Comparison of ENCODE assay signal across 25 cellular contexts in genomic region chr10:3951993-3952392, GRCh38.
A peak's percentile ranks its signal among the peaks of the same experiment; 100 is the strongest.
DNase-seq lines count a peak whose midpoint lies in the region; ATAC-seq and TF ChIP-seq lines count a peak whose summit lies in the region.
"Had no signal": no experiment of that assay in that cellular context is flagged by ENCODE, and none has a peak within 500 bp of the region (broad histone marks: within the 10 kb centered on the region; RNA-seq: fewer than 3 reads in every experiment).

No MANE protein-coding gene starts in this region.

- no peak for TF ChIP-seq CTCF in ascending aorta (IDR thresholded peaks at IDR 0.05)
- TF ChIP-seq CTCF in right atrium auricular region (IDR thresholded peaks at IDR 0.05), result no peak
- no peak for TF ChIP-seq CTCF in suprapubic skin (IDR thresholded peaks at IDR 0.05)
- no peak for TF ChIP-seq CTCF in HFFc6 (IDR thresholded peaks at IDR 0.05)

- H3K4me1 ChIP-seq in ascending aorta (peaks cover 0 to 22% of the 10 kb centered on the region in 2 donors), right atrium auricular region (no peaks in the 10 kb centered on the region), suprapubic skin (peaks cover under 1% of the 10 kb centered on the region)
- H3K4me1 ChIP-seq: transverse colon had no signal

- no peak for DNase-seq in activated T-cell treated with anti-CD3 and anti-CD28 coated beads, Interleukin-2, amount 50 U/mL, for 72 hours
- no peak for DNase-seq in activated T-cell treated with anti-CD3 and anti-CD28 coated beads, Interleukin-2, amount 50 U/mL, for 1 hour
- DNase-seq in ascending aorta (ENCODE audit: low spot score in 2 of 2) (peak; percentile 49 to 91), right atrium auricular region (ENCODE audit: low spot score) (peak; percentile 51), suprapubic skin (ENCODE audit: low spot score in 2 of 2) (no peak), HFFc6 (no peak), HuH-7 (ENCODE audit: low spot score) (no peak), mucosa of gallbladder (ENCODE audit: low spot score) (no peak)
- DNase-seq: activated CD8-positive, alpha-beta memory T cell treated with anti-CD3 and anti-CD28 coated beads, Interleukin-2, amount 50 U/mL, for 4 hours; AML-193; CD4-positive, alpha-beta memory T cell; dermis blood vessel endothelial cell; NCI-H1092; NCI-H2029; NCI-H226; occipital lobe; stimulated activated CD4-positive, alpha-beta T cell treated with anti-CD3 and anti-CD28 coated beads, Interleukin-12 subunit alpha, Interleukin-12 subunit beta, amount 100 ng/mL, for 4 hours; stimulated activated CD4-positive, alpha-beta T cell treated with anti-CD3 and anti-CD28 coated beads, Interleukin-4, amount 100 ng/mL, for 24 hours; T1000; transverse colon had no signal

- no peaks in the 10 kb centered on the region for H3K27me3 Mint-ChIP-seq in activated T-cell treated with anti-CD3 and anti-CD28 coated beads, Interleukin-2, amount 50 U/mL, for 72 hours (ENCODE audit: low read depth)
- no peaks in the 10 kb centered on the region for H3K27me3 Mint-ChIP-seq in HFFc6 (ENCODE audit: insufficient read depth)
- H3K27me3 Mint-ChIP-seq: CD4-positive, alpha-beta memory T cell; stimulated activated naive CD8-positive, alpha-beta T cell treated with anti-CD3 and anti-CD28 coated beads, Interleukin-15, Interleukin-2, amounts not matched to agents 100 ng/mL and 50 ng/mL, for 24 hours had no signal

- H3K9me3 ChIP-seq in ascending aorta, result no peaks in the 10 kb centered on the region
- H3K9me3 ChIP-seq in right atrium auricular region, result no peaks in the 10 kb centered on the region
- no peaks in the 10 kb centered on the region for H3K9me3 ChIP-seq in suprapubic skin
- H3K9me3 ChIP-seq: transverse colon had no signal

- peak overlapping the region; percentile 48 for H3K27ac Mint-ChIP-seq in activated T-cell treated with anti-CD3 and anti-CD28 coated beads, Interleukin-2, amount 50 U/mL, for 72 hours
- H3K27ac Mint-ChIP-seq in HFFc6, result no peak overlapping the region
- H3K27ac Mint-ChIP-seq: stimulated activated naive CD8-positive, alpha-beta T cell treated with anti-CD3 and anti-CD28 coated beads, Interleukin-15, Interleukin-2, amounts not matched to agents 100 ng/mL and 50 ng/mL, for 24 hours; WTC11 had no signal

- WGBS in suprapubic skin, result 60% methylated on average over 12 of the region's 12 CpGs

- H3K27me3 ChIP-seq in ascending aorta, result no peaks in the 10 kb centered on the region
- H3K27me3 ChIP-seq in right atrium auricular region, result no peaks in the 10 kb centered on the region
- no peaks in the 10 kb centered on the region for H3K27me3 ChIP-seq in suprapubic skin
- H3K27me3 ChIP-seq: cardiac muscle cell, transverse colon had no signal

- TF ChIP-seq POLR2A in suprapubic skin (IDR thresholded peaks at IDR 0.05), result no peak

- peaks cover 2 to 3% of the 10 kb centered on the region in 2 donors for H3K36me3 Mint-ChIP-seq in activated T-cell treated with anti-CD3 and anti-CD28 coated beads, Interleukin-2, amount 50 U/mL, for 72 hours (ENCODE audit: insufficient read depth in 2 of 2)
- 0 out of 2 replicates have a peak, but pooled peaks cover 5% of the 10 kb centered on the region for H3K36me3 Mint-ChIP-seq in HFFc6 (ENCODE audit: low read depth)
- H3K36me3 Mint-ChIP-seq: CD4-positive, alpha-beta memory T cell; WTC11 had no signal

- peaks cover 0 to 3% of the 10 kb centered on the region in 2 donors for H3K9me3 Mint-ChIP-seq in activated T-cell treated with anti-CD3 and anti-CD28 coated beads, Interleukin-2, amount 50 U/mL, for 72 hours
- no peaks in the 10 kb centered on the region for H3K9me3 Mint-ChIP-seq in HFFc6
- H3K9me3 Mint-ChIP-seq: stimulated activated naive CD8-positive, alpha-beta T cell treated with anti-CD3 and anti-CD28 coated beads, Interleukin-15, Interleukin-2, amounts not matched to agents 100 ng/mL and 50 ng/mL, for 24 hours had no signal

- intact Hi-C loops in ascending aorta (cut with DNase I), result no loop called here

- H3K27ac ChIP-seq in ascending aorta (peak overlapping the region; percentile 65 to 78), right atrium auricular region (no peak overlapping the region), suprapubic skin (peak overlapping the region; percentile 38)
- H3K27ac ChIP-seq: cardiac muscle cell, transverse colon had no signal

- TF ChIP-seq EP300 in suprapubic skin (IDR thresholded peaks at IDR 0.05), result no peak

- no peaks in the 10 kb centered on the region for H3K36me3 ChIP-seq in ascending aorta
- H3K36me3 ChIP-seq in right atrium auricular region, result no peaks in the 10 kb centered on the region
- H3K36me3 ChIP-seq in suprapubic skin, result no peaks in the 10 kb centered on the region
- H3K36me3 ChIP-seq: cardiac muscle cell, transverse colon had no signal

- H3K4me3 Mint-ChIP-seq in activated T-cell treated with anti-CD3 and anti-CD28 coated beads, Interleukin-2, amount 50 U/mL, for 72 hours, result no peak overlapping the region
- H3K4me3 Mint-ChIP-seq in HFFc6, result no peak overlapping the region
- H3K4me3 Mint-ChIP-seq: stimulated activated naive CD8-positive, alpha-beta T cell treated with anti-CD3 and anti-CD28 coated beads, Interleukin-15, Interleukin-2, amounts not matched to agents 100 ng/mL and 50 ng/mL, for 24 hours; WTC11 had no signal

- H3K4me3 ChIP-seq in ascending aorta (no peak overlapping the region), right atrium auricular region (no peak overlapping the region), suprapubic skin (no peak overlapping the region)
- H3K4me3 ChIP-seq: cardiac muscle cell, lung, transverse colon had no signal

- H3K4me1 Mint-ChIP-seq in activated T-cell treated with anti-CD3 and anti-CD28 coated beads, Interleukin-2, amount 50 U/mL, for 72 hours (ENCODE audit: low read depth), result peaks cover 49% of the 10 kb centered on the region
- peaks cover 6% of the 10 kb centered on the region for H3K4me1 Mint-ChIP-seq in HFFc6 (ENCODE audit: low read depth)

- no peak for ATAC-seq in activated T-cell treated with anti-CD3 and anti-CD28 coated beads, Interleukin-2, amount 50 U/mL, for 72 hours (replicated peaks in 1 of 2)
- ATAC-seq: HepG2, WTC11 had no signal

Comparison
In these comparisons a context has a peak if more than half of its experiments do, and no peak if none do; other contexts are left out.
1. DNase-seq: peak in ascending aorta (2 of 2) and right atrium auricular region (single experiment); none in activated T-cell treated with anti-CD3 and anti-CD28 coated beads, Interleukin-2, amount 50 U/mL, for 72 hours (0 of 2), activated T-cell treated with anti-CD3 and anti-CD28 coated beads, Interleukin-2, amount 50 U/mL, for 1 hour (single experiment), suprapubic skin (0 of 2), HFFc6 (single experiment), HuH-7 (single experiment) and mucosa of gallbladder (single experiment).
2. H3K27ac ChIP-seq: peak in ascending aorta (2 of 2) and suprapubic skin (single experiment); none in right atrium auricular region (0 of 2).